Comparison of ENCODE assay signal across 2 cellular contexts in the genomic region with DNA sequence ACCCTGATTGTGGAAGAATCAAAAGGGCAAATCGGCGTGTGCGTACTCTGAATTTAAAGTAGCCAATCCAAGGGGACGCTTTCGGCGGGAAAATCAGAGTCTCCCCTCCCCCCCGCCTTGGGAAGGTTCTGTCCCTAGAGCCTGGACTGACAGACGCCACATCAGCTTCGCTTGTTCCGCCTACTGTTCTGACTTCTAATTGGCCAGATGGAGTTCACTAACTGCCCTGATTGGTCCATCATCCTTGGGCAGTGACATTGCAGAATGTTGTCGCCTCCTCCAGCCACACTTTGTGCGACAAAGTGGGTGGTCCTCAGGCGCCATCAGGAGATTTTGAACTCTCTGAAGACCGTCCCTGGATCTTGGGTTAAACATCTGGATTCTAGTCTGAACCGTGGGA. TPM values are rescaled to one million over a fixed set of nuclear protein-coding genes. Genes with fewer than 3 reads are reported as not detected.
"Had no signal": no experiment of that assay in that cellular context is flagged by ENCODE, and none has a peak within 500 bp of the region (broad histone marks: within the 10 kb centered on the region; RNA-seq: fewer than 3 reads in every experiment).

A gene with protein sequence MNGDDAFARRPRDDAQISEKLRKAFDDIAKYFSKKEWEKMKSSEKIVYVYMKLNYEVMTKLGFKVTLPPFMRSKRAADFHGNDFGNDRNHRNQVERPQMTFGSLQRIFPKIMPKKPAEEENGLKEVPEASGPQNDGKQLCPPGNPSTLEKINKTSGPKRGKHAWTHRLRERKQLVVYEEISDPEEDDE (minus strand): TSS at position 101 of the 400 bp plus-strand sequence. CDS start 588 bp downstream, outside the sequence.

RNA-seq across cellular contexts. Expression of the gene that starts here (rescaled TPM):
- total RNA-seq: G401, GM12878 had no signal
- polyA plus RNA-seq: GM12878 had no signal
